15 cellular contexts compared by ENCODE assay signal in the genomic region with DNA sequence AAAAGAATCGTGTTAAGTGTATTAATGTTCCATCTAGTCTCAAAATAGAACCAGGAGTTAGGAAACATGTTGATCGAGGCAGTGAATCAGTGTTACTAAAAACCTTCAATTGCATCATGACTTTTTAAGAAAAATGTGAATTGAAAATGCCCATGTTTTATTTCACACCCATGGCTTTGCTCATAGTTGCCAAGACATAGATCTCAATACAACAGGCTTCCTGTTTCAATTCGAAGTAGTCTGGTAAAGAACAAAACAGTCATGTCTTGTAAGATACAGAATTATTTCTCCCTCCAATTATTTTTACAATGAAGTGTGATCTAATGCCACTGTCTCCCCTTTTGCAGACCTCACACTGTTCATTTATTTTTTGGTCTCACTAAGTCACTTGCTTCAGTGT. TPM values are rescaled to one million over a fixed set of nuclear protein-coding genes. Genes with fewer than 3 reads are reported as not detected.
DNase-seq lines count a peak whose midpoint lies in the region; ATAC-seq and TF ChIP-seq lines count a peak whose summit lies in the region.
"Had no signal": no experiment of that assay in that cellular context is flagged by ENCODE, and none has a peak within 500 bp of the region (broad histone marks: within the 10 kb centered on the region; RNA-seq: fewer than 3 reads in every experiment).

No MANE protein-coding gene starts in this region.

- POLR2A ChIA-PET in CD8-positive, alpha-beta T cell (lab: Charles Lee), result interaction anchor here (0.6 kb wide), 1 partner anchor 225 kb away, joined by 4 read pairs; no protein-coding TSS in a partner anchor

- H3K9me3 Mint-ChIP-seq in CD8-positive, alpha-beta T cell, result peaks cover 5% of the 10 kb centered on the region
- H3K9me3 Mint-ChIP-seq in effector memory CD8-positive, alpha-beta T cell, result peaks cover 0 to 5% of the 10 kb centered on the region in 2 donors

- peak overlapping the region; percentile 74 for H3K4me2 ChIP-seq in BLaER1
- H3K4me2 ChIP-seq: hepatocyte had no signal

- DNase-seq in CD8-positive, alpha-beta T cell, result no peak
- no peak for DNase-seq in T-helper 17 cell
- DNase-seq in effector memory CD8-positive, alpha-beta T cell, result no peak
- DNase-seq in foreskin keratinocyte, result no peak
- DNase-seq in Right ventricle myocardium superior, result no peak
- DNase-seq in NCI-H1436 treated with DMSO at 0.1 percent for 48 hours (lab: John Stamatoyannopoulos, UW), result no peak
- DNase-seq: anterior cingulate cortex, C1 segment of cervical spinal cord, left cardiac atrium, NCI-H82, psoas muscle had no signal

- H3K4me1 ChIP-seq in BLaER1, result peaks cover 25% of the 10 kb centered on the region
- H3K4me1 ChIP-seq in CD8-positive, alpha-beta T cell (ENCODE audit: insufficient read depth, low read length), result peaks cover 29% of the 10 kb centered on the region
- H3K4me1 ChIP-seq in foreskin keratinocyte, result no peaks in the 10 kb centered on the region
- H3K4me1 ChIP-seq: psoas muscle had no signal

- H3K4me1 Mint-ChIP-seq in CD8-positive, alpha-beta T cell (ENCODE audit: low read depth), result peaks cover 39% of the 10 kb centered on the region
- peaks cover 24% of the 10 kb centered on the region for H3K4me1 Mint-ChIP-seq in T-helper 17 cell
- H3K4me1 Mint-ChIP-seq in effector memory CD8-positive, alpha-beta T cell (ENCODE audit: low read depth in 2 of 2), result peaks cover 15 to 21% of the 10 kb centered on the region in 2 donors

- H3K27me3 ChIP-seq in BLaER1, result no peaks in the 10 kb centered on the region
- H3K27me3 ChIP-seq in CD8-positive, alpha-beta T cell (ENCODE audit: insufficient read depth, low read length), result no peaks in the 10 kb centered on the region
- H3K27me3 ChIP-seq in foreskin keratinocyte, result no peaks in the 10 kb centered on the region
- H3K27me3 ChIP-seq: hepatocyte had no signal

- H3K36me3 ChIP-seq in BLaER1, result no peaks in the 10 kb centered on the region
- H3K36me3 ChIP-seq in CD8-positive, alpha-beta T cell (ENCODE audit: insufficient read depth, low read length), result no peaks in the 10 kb centered on the region

- CTCF ChIA-PET in CD8-positive, alpha-beta T cell (lab: Charles Lee), result interaction anchor here (0.8 kb wide), 1 partner anchor 31 kb away, joined by 3 read pairs; no protein-coding TSS in a partner anchor

- peak overlapping the region; percentile 36 for H3K4me3 Mint-ChIP-seq in CD8-positive, alpha-beta T cell
- peak overlapping the region; percentile 83 for H3K4me3 Mint-ChIP-seq in T-helper 17 cell
- H3K4me3 Mint-ChIP-seq in effector memory CD8-positive, alpha-beta T cell, result peak overlapping the region; percentile 61 to 65
- H3K4me3 Mint-ChIP-seq: type B pancreatic cell had no signal

- ATAC-seq in CD8-positive, alpha-beta T cell, result no peak
- peak; percentile 8 for ATAC-seq in T-helper 17 cell
- no peak for ATAC-seq in effector memory CD8-positive, alpha-beta T cell (replicated peaks)
- no peak for ATAC-seq in foreskin keratinocyte
- no peak for ATAC-seq in Right ventricle myocardium superior (ENCODE audit: poor library complexity)
- no peak for ATAC-seq in HG03097 (IDR thresholded peaks at IDR 0.05; ENCODE audit: low FRiP score, unreplicated experiment)
- ATAC-seq: left cardiac atrium, psoas muscle had no signal

- no peak overlapping the region for H3K4me3 ChIP-seq in BLaER1
- no peak overlapping the region for H3K4me3 ChIP-seq in CD8-positive, alpha-beta T cell (ENCODE audit: low read depth, low read length)
- H3K4me3 ChIP-seq: hepatocyte, psoas muscle had no signal

- no peaks in the 10 kb centered on the region for H3K27me3 Mint-ChIP-seq in CD8-positive, alpha-beta T cell (ENCODE audit: low read depth)
- H3K27me3 Mint-ChIP-seq in T-helper 17 cell, result no peaks in the 10 kb centered on the region
- H3K27me3 Mint-ChIP-seq in effector memory CD8-positive, alpha-beta T cell, result no peaks in the 10 kb centered on the region

- H3K9me3 ChIP-seq in BLaER1 (0 out of 2 replicates have a peak, but pooled peaks cover 6% of the 10 kb centered on the region), T-helper 17 cell (ENCODE audit: control insufficient read depth, low read length, poor library complexity, severe bottlenecking) (no peaks in the 10 kb centered on the region)
- no peaks in the 10 kb centered on the region for H3K9me3 ChIP-seq in CD8-positive, alpha-beta T cell (ENCODE audit: low read length)
- H3K9me3 ChIP-seq: psoas muscle had no signal

- 0 out of 2 replicates have a peak overlapping the region, but pooled peaks have one; percentile 69 for H3K27ac ChIP-seq in BLaER1
- H3K27ac ChIP-seq in CD8-positive, alpha-beta T cell (ENCODE audit: low read depth, low read length), result peak overlapping the region; percentile 39
- no peak overlapping the region for H3K27ac ChIP-seq in foreskin keratinocyte
- H3K27ac ChIP-seq: hepatocyte, psoas muscle had no signal

- H4K20me1 ChIP-seq in BLaER1, result no peaks in the 10 kb centered on the region

- intact Hi-C loops in CD8-positive, alpha-beta T cell (cut with DNase I, micrococcal nuclease), result loop anchor here in 1 of 2 experiments (5.0 to 10.0 kb wide), 2 partner anchors 43 to 1650 kb away; a partner anchor contains a TSS
- intact Hi-C loops in Right ventricle myocardium superior (cut with DNase I), result no loop called here

- no peak for TF ChIP-seq CTCF in CD8-positive, alpha-beta T cell (IDR thresholded peaks at IDR 0.05)
- no peak for TF ChIP-seq CTCF in foreskin keratinocyte (conservative IDR thresholded peaks at IDR 0.05)

- no peaks in the 10 kb centered on the region for H3K36me3 Mint-ChIP-seq in CD8-positive, alpha-beta T cell
- H3K36me3 Mint-ChIP-seq in T-helper 17 cell (ENCODE audit: low read depth), result no peaks in the 10 kb centered on the region
- H3K36me3 Mint-ChIP-seq in effector memory CD8-positive, alpha-beta T cell (ENCODE audit: insufficient read depth), result no peaks in the 10 kb centered on the region
- H3K36me3 Mint-ChIP-seq: type B pancreatic cell had no signal

- H3K27ac Mint-ChIP-seq in CD8-positive, alpha-beta T cell, result peak overlapping the region; percentile 95
- peak overlapping the region; percentile 92 for H3K27ac Mint-ChIP-seq in T-helper 17 cell
- H3K27ac Mint-ChIP-seq in effector memory CD8-positive, alpha-beta T cell, result peak overlapping the region; percentile 89 to 90
- H3K27ac Mint-ChIP-seq: type B pancreatic cell had no signal

- no peak overlapping the region for H3K9ac ChIP-seq in BLaER1

RNA-seq across cellular contexts. Expression of a gene that starts 44.6 kb away (rescaled TPM):
- under 1 TPM; 0.24 to 0.86 TPM for total RNA-seq in CD8-positive, alpha-beta T cell
- 1 to 10 TPM; 6.6 to 8.5 TPM for total RNA-seq in T-helper 17 cell
- total RNA-seq in foreskin keratinocyte, result 10.1 and 12.9 TPM in 2 replicates
- 5.7 and 5.8 TPM in 2 replicates for polyA plus RNA-seq in foreskin keratinocyte
- 3.1 TPM for total RNA-seq in Right ventricle myocardium superior
